2 cellular contexts compared by ENCODE assay signal in the genomic region with DNA sequence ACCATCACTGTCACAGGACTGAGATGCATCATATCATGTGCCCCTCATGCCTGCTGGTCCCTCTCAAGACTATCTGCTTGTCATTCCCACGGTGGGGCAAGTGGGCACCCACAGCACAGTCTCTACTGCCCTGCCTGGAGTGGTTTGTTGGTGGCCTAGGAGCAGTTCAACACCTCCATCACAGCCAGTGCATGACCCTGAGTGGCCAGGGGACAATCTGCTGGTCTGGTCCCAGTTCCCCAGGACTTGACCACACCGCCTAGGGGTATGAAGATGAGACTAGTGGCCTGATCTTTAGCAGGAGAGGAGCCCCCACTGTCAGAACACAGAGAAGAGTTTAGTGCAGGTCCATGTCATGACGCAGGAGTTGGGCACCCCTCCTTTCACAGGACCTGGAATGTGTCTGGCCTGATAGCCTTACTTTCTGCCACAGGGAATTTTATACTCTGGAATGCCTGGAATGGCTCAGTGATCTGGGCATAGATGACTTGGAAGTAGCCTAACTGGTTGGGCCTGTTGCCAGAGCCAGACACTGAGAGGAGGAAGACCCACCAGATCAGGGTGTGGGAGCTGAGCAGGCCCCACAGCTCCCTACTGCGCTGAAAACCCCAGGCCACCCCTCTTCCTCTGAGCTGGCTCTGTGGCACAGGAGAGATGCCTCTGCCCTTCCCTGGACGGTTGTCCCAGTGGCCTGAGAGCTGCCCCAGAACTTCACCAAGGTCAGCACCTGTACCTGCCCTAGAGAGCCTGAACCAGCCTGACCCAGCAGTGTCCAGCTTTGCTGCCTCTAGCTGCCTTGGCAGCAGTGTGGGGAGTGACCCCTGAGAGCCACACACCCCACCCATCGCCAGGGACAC.
A peak's percentile ranks its signal among the peaks of the same experiment; 100 is the strongest.
TF ChIP-seq lines count a peak whose summit lies in the region.

No MANE protein-coding gene starts in this region.

TF ChIP-seq in H1, 55 proteins besides CTCF, POLR2A, EP300 and RAD21:
- peak; percentile 85 for TF ChIP-seq TEAD4 (IDR thresholded peaks at IDR 0.05; ENCODE audit: low read depth, low read length)
- no peak for TF ChIP-seq TAF7 (optimal IDR thresholded peaks at IDR 0.05; ENCODE audit: borderline replicate concordance, low read depth, low read length)
TF ChIP-seq in H1: peak in this region for 1.

TF ChIP-seq in HepG2, 621 proteins besides CTCF, POLR2A, EP300 and RAD21:
- TF ChIP-seq ZNF646 (CRISPR knock-in tag; IDR thresholded peaks at IDR 0.05) (no peak), PTBP1 (IDR thresholded peaks at IDR 0.05; ENCODE audit: low read depth, low read length, poor library complexity, severe bottlenecking) (no peak), GLI4 (CRISPR knock-in tag; IDR thresholded peaks at IDR 0.05; ENCODE audit: borderline replicate concordance) (no peak), ZNF207 (IDR thresholded peaks at IDR 0.05; ENCODE audit: borderline replicate concordance) (no peak), MED1 (CRISPR knock-in tag; IDR thresholded peaks at IDR 0.05) (no peak), HNRNPK (IDR thresholded peaks at IDR 0.05; ENCODE audit: low read depth, low read length, poor library complexity, severe bottlenecking) (no peak), ZNF891 (CRISPR knock-in tag; IDR thresholded peaks at IDR 0.05) (no peak), ZNF30 (CRISPR knock-in tag; IDR thresholded peaks at IDR 0.05) (no peak), ZNF180 (CRISPR knock-in tag; IDR thresholded peaks at IDR 0.05; ENCODE audit: borderline replicate concordance, low read depth) (no peak), PLRG1 (conservative IDR thresholded peaks at IDR 0.05) (no peak)
- TF ChIP-seq, protein P1, sequence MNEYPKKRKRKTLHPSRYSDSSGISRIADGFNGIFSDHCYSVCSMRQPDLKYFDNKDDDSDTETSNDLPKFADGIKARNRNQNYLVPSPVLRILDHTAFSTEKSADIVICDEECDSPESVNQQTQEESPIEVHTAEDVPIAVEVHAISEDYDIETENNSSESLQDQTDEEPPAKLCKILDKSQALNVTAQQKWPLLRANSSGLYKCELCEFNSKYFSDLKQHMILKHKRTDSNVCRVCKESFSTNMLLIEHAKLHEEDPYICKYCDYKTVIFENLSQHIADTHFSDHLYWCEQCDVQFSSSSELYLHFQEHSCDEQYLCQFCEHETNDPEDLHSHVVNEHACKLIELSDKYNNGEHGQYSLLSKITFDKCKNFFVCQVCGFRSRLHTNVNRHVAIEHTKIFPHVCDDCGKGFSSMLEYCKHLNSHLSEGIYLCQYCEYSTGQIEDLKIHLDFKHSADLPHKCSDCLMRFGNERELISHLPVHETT (CRISPR knock-in tag; conservative IDR thresholded peaks at IDR 0.05) = no peak
TF ChIP-seq in HepG2: peak in this region for 0.
